25 cellular contexts compared by ENCODE assay signal in genomic region chr2:67169417-67170140, GRCh38.
DNase-seq lines count a peak whose midpoint lies in the region; TF ChIP-seq lines count a peak whose summit lies in the region.
"Had no signal": no experiment of that assay in that cellular context is flagged by ENCODE, and none has a peak within 500 bp of the region (broad histone marks: within the 10 kb centered on the region; RNA-seq: fewer than 3 reads in every experiment).

No MANE protein-coding gene starts in this region.

- CTCF ChIA-PET in Calu3 (lab: Charles Lee), result no interaction called here

- H3K36me3 Mint-ChIP-seq in Calu3 (ENCODE audit: insufficient read depth, unreplicated experiment), result no peaks in the 10 kb centered on the region
- H3K36me3 Mint-ChIP-seq: activated naive CD8-positive, alpha-beta T cell treated with anti-CD3 and anti-CD28 coated beads for 36 hours had no signal

- no peak overlapping the region for H4K12ac ChIP-seq in trophoblast cell (ENCODE audit: low read depth, low read length)

- no CpG with 5 or more reads among the region's 6 CpGs for WGBS in trophoblast cell (ENCODE audit: extremely low coverage, insufficient coverage, insufficient read length)

- H2AK5ac ChIP-seq in trophoblast cell (ENCODE audit: low read length), result no peak overlapping the region

- no peak overlapping the region for H3K4me2 ChIP-seq in trophoblast cell (ENCODE audit: low read length)

- no peak overlapping the region for H3K14ac ChIP-seq in trophoblast cell (ENCODE audit: low read length)

- H2BK120ac ChIP-seq in trophoblast cell (ENCODE audit: insufficient read depth, low read length, poor library complexity), result no peak overlapping the region

- H3K79me1 ChIP-seq in trophoblast cell (ENCODE audit: low read length), result no peaks in the 10 kb centered on the region

- no peak overlapping the region for H3K27ac ChIP-seq in trophoblast cell (ENCODE audit: low read depth, low read length)
- H3K27ac ChIP-seq: body of pancreas, coronary artery, heart right ventricle, left ventricle myocardium inferior, neutrophil, SK-N-MC, thyroid gland, VCaP had no signal

- no peak overlapping the region for H2AFZ ChIP-seq in trophoblast cell (ENCODE audit: insufficient read depth, low read length, poor library complexity)

- no peak overlapping the region for H3K9ac ChIP-seq in trophoblast cell (ENCODE audit: low read length)

- H3K9me3 Mint-ChIP-seq in Calu3 (ENCODE audit: low read depth, unreplicated experiment), result no peaks in the 10 kb centered on the region

- peak; percentile 45 for DNase-seq in EL
- DNase-seq in LHCN-M2 (ENCODE audit: low read depth), result peak; percentile 61
- DNase-seq in choroid plexus epithelial cell (ENCODE audit: low read depth), result peak; percentile 56
- DNase-seq in myocyte (ENCODE audit: low read depth), result peak; percentile 1
- no peak for DNase-seq in trophoblast cell
- DNase-seq in Calu3, result no peak
- DNase-seq in glomerular visceral epithelial cell (ENCODE audit: extremely low spot score), result no peak
- DNase-seq in C1 segment of cervical spinal cord (lab: John Stamatoyannopoulos, UW), result no peak
- DNase-seq: activated CD4-positive, alpha-beta T cell treated with anti-CD3 and anti-CD28 coated beads, Interleukin-2, amount 50 U/mL, for 1 hour; activated naive CD8-positive, alpha-beta T cell treated with anti-CD3 and anti-CD28 coated beads for 36 hours; body of pancreas; DND-41; heart right ventricle; left ventricle myocardium inferior; NCI-H1436; NCI-H510A treated with DMSO at 0.1 percent for 48 hours; RPMI8226; stimulated activated CD4-positive, alpha-beta T cell treated with anti-CD3 and anti-CD28 coated beads, Interleukin-4, amount 100 ng/mL, for 1 hour; stimulated activated naive CD8-positive, alpha-beta T cell treated with anti-CD3 and anti-CD28 coated beads, Interleukin-15, Interleukin-2, amounts not matched to agents 100 U/mL and 50 U/mL, for 24 hours; thyroid gland had no signal

- no peaks in the 10 kb centered on the region for H3K27me3 ChIP-seq in trophoblast cell (ENCODE audit: insufficient read depth, low read length)
- H3K27me3 ChIP-seq: body of pancreas, neutrophil, thyroid gland had no signal

- H3K18ac ChIP-seq in trophoblast cell (ENCODE audit: low read length), result no peak overlapping the region

- H3K4me1 ChIP-seq in trophoblast cell (ENCODE audit: control insufficient read depth in 1 of 2, insufficient read depth in 2 of 2, low read length in 2 of 2), result no peaks in the 10 kb centered on the region
- H3K4me1 ChIP-seq: heart right ventricle, left ventricle myocardium inferior, thyroid gland had no signal

- H3K79me2 ChIP-seq in trophoblast cell (ENCODE audit: control insufficient read depth, insufficient read depth, low read length, poor library complexity), result no peaks in the 10 kb centered on the region

- H3K27ac Mint-ChIP-seq in Calu3 (ENCODE audit: unreplicated experiment), result no peak overlapping the region
- H3K27ac Mint-ChIP-seq: activated naive CD8-positive, alpha-beta T cell treated with anti-CD3 and anti-CD28 coated beads for 36 hours; T-helper 2 cell treated with Interferon-gamma antibody and Interleukin-4, amounts not matched to agents 5 μg/mL and 100 μg/mL, for 36 hours had no signal

- no peak overlapping the region for H4K91ac ChIP-seq in trophoblast cell (ENCODE audit: low read depth, low read length)

- no peak for TF ChIP-seq CTCF in choroid plexus epithelial cell (conservative IDR thresholded peaks at IDR 0.05; ENCODE audit: low read depth, low read length)
- no peak for TF ChIP-seq CTCF in Calu3 (IDR thresholded peaks at IDR 0.05; ENCODE audit: unreplicated experiment)

- H3K9me3 ChIP-seq in trophoblast cell (ENCODE audit: insufficient read depth, low read depth, low read length), result no peaks in the 10 kb centered on the region
- H3K9me3 ChIP-seq: body of pancreas, neutrophil, thyroid gland had no signal

- H3K27me3 Mint-ChIP-seq in Calu3 (ENCODE audit: unreplicated experiment), result no peaks in the 10 kb centered on the region
- H3K27me3 Mint-ChIP-seq: activated naive CD8-positive, alpha-beta T cell treated with anti-CD3 and anti-CD28 coated beads for 36 hours had no signal

- H4K8ac ChIP-seq in trophoblast cell (ENCODE audit: low read depth, low read length), result no peak overlapping the region

- H2BK12ac ChIP-seq in trophoblast cell (ENCODE audit: low read length), result no peak overlapping the region

- H3K36me3 ChIP-seq in trophoblast cell (ENCODE audit: control insufficient read depth in 1 of 2, insufficient read depth in 2 of 2, low read length in 2 of 2), result no peaks in the 10 kb centered on the region
- H3K36me3 ChIP-seq: heart right ventricle, left ventricle myocardium inferior, neutrophil, thyroid gland had no signal

- H2BK5ac ChIP-seq in trophoblast cell (ENCODE audit: low read depth, low read length, poor library complexity), result no peak overlapping the region

- no peak overlapping the region for H3K4me3 Mint-ChIP-seq in Calu3 (ENCODE audit: low read depth, unreplicated experiment)
- H3K4me3 Mint-ChIP-seq: activated naive CD8-positive, alpha-beta T cell treated with anti-CD3 and anti-CD28 coated beads for 36 hours; T-helper 2 cell treated with Interferon-gamma antibody and Interleukin-4, amounts not matched to agents 5 μg/mL and 100 μg/mL, for 36 hours had no signal

- no peak overlapping the region for H3K4ac ChIP-seq in trophoblast cell (ENCODE audit: low read depth, low read length)

- H3K4me3 ChIP-seq in choroid plexus epithelial cell (ENCODE audit: low read depth, low read length) (no peak overlapping the region), trophoblast cell (ENCODE audit: low read depth, low read length) (no peak overlapping the region)
- H3K4me3 ChIP-seq: body of pancreas, coronary artery, heart right ventricle, left ventricle myocardium inferior, SK-N-MC, thyroid gland had no signal

- H3K4me1 Mint-ChIP-seq in Calu3 (ENCODE audit: low read depth, unreplicated experiment), result no peaks in the 10 kb centered on the region
- H3K4me1 Mint-ChIP-seq: activated naive CD8-positive, alpha-beta T cell treated with anti-CD3 and anti-CD28 coated beads for 36 hours had no signal

- H3K23ac ChIP-seq in trophoblast cell (ENCODE audit: low read length), result no peak overlapping the region

- no TSS peak for BruUV-seq in Calu3 (replicated peaks; lab: Mats Ljungman, UMichigan)

- intact Hi-C loops in Calu3 (cut with micrococcal nuclease; ENCODE audit: unreplicated experiment), result no loop called here

Comparison
In these comparisons a context has a peak if more than half of its experiments do, and no peak if none do; other contexts are left out.
1. DNase-seq: peak in EL (single experiment), LHCN-M2 (single experiment), choroid plexus epithelial cell (single experiment) and myocyte (single experiment); none in trophoblast cell (0 of 2), Calu3 (single experiment), glomerular visceral epithelial cell (single experiment) and C1 segment of cervical spinal cord (0 of 14).